In the genomic region with DNA sequence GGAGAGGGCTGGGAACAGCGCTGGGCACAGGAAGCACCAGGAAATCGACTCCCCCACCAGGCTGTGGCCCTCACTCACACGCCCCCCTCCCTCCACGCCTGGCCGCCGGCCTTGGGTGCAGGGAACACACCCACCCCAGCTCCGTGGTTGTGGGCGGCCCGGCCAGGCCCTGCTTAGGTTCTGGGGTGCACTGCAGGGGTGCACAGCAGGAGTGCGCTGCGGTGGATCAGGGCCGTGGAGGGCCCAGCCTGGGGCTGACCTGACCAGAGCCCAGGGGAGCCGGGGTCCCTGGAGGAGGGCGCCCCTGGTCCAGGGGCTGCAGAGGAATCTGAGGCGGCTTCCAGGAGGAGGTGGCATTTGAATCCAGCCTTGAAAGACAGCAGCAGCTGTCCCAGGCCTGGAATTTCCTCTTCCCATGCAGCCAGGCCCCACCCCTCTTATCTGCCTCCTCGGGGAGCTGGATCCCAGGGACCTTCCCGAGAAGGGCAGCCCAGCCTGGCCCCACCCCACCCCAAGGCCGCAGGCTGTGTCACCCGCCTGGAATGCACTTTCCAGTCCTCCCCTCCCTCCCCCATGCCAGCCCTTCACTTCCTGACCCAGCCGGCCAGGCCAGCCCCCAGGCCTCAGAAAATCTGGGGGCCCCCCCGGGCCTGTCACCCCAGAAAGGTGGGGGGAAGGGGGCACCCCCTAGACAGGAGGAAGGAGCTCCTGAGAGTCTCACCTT, we compare ENCODE assay signal across 2 cellular contexts.
A peak's percentile ranks its signal among the peaks of the same experiment; 100 is the strongest.
TF ChIP-seq lines count a peak whose summit lies in the region.

No MANE protein-coding gene starts in this region.

TF ChIP-seq in IMR-90, 13 proteins besides CTCF, POLR2A, EP300 and RAD21:
- TF ChIP-seq NFE2L2 (IDR thresholded peaks at IDR 0.05; ENCODE audit: low read depth, low read length) (no peak), MAFK (IDR thresholded peaks at IDR 0.05; ENCODE audit: low read depth, low read length) (no peak), CHD1 (IDR thresholded peaks at IDR 0.05; ENCODE audit: low read depth, low read length) (no peak), RFX5 (IDR thresholded peaks at IDR 0.05; ENCODE audit: low read depth, low read length) (no peak), RCOR1 (IDR thresholded peaks at IDR 0.05; ENCODE audit: insufficient replicate concordance, low read length) (no peak), MAZ (IDR thresholded peaks at IDR 0.05; ENCODE audit: borderline replicate concordance, low read depth, low read length) (peak; percentile 91), FOS (IDR thresholded peaks at IDR 0.05; ENCODE audit: low read depth, low read length) (peak; percentile 48), BHLHE40 (IDR thresholded peaks at IDR 0.05; ENCODE audit: low read depth, low read length) (no peak), MXI1 (IDR thresholded peaks at IDR 0.05; ENCODE audit: borderline replicate concordance, low read depth, low read length) (no peak), SMC3 (IDR thresholded peaks at IDR 0.05; ENCODE audit: low read depth, low read length) (no peak)
- TF ChIP-seq, protein P1, sequence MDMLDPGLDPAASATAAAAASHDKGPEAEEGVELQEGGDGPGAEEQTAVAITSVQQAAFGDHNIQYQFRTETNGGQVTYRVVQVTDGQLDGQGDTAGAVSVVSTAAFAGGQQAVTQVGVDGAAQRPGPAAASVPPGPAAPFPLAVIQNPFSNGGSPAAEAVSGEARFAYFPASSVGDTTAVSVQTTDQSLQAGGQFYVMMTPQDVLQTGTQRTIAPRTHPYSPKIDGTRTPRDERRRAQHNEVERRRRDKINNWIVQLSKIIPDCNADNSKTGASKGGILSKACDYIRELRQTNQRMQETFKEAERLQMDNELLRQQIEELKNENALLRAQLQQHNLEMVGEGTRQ (IDR thresholded peaks at IDR 0.05; ENCODE audit: low read depth, low read length) = no peak
TF ChIP-seq in IMR-90: peak in this region for 2.

TF ChIP-seq in HepG2, 621 proteins besides CTCF, POLR2A, EP300 and RAD21 (continues in another document):
- TF ChIP-seq PHB2 (IDR thresholded peaks at IDR 0.05; ENCODE audit: partially characterized antibody) = no peak
- no peak for TF ChIP-seq MEIS1 (CRISPR knock-in tag; IDR thresholded peaks at IDR 0.05; ENCODE audit: borderline replicate concordance)
- no peak for TF ChIP-seq ZNF30 (CRISPR knock-in tag; IDR thresholded peaks at IDR 0.05)
- TF ChIP-seq ZNF781 (CRISPR knock-in tag; IDR thresholded peaks at IDR 0.05; ENCODE audit: borderline replicate concordance, not compliant biosample characterization) = no peak
- TF ChIP-seq, protein P2, sequence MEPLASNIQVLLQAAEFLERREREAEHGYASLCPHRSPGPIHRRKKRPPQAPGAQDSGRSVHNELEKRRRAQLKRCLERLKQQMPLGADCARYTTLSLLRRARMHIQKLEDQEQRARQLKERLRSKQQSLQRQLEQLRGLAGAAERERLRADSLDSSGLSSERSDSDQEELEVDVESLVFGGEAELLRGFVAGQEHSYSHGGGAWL (CRISPR knock-in tag; IDR thresholded peaks at IDR 0.05) = 0 out of 2 replicates have a peak, but pooled peaks have one; percentile 2
- TF ChIP-seq ZNF263 (CRISPR knock-in tag; IDR thresholded peaks at IDR 0.05) = peak; percentile 58; the same call in 1 of the 2 replicates
- TF ChIP-seq MBD4 (IDR thresholded peaks at IDR 0.05; ENCODE audit: borderline replicate concordance, low read length) = no peak
- TF ChIP-seq RCOR2 (CRISPR knock-in tag; IDR thresholded peaks at IDR 0.05) = no peak
- no peak for TF ChIP-seq ZNF709 (CRISPR knock-in tag; IDR thresholded peaks at IDR 0.05)
- no peak for TF ChIP-seq KAT8 (CRISPR knock-in tag; IDR thresholded peaks at IDR 0.05)
- no peak for TF ChIP-seq TCF7 (IDR thresholded peaks at IDR 0.05; ENCODE audit: low read depth)
- peak; percentile 39; the same call in 1 of the 2 replicates for TF ChIP-seq DPF2 (CRISPR knock-in tag; IDR thresholded peaks at IDR 0.05; ENCODE audit: borderline replicate concordance, low read depth)
- TF ChIP-seq NFYC (CRISPR knock-in tag; IDR thresholded peaks at IDR 0.05) = no peak
- no peak for TF ChIP-seq SIX4 (CRISPR knock-in tag; IDR thresholded peaks at IDR 0.05)
- no peak for TF ChIP-seq POLR2AphosphoS2 (IDR thresholded peaks at IDR 0.05; ENCODE audit: low read depth, low read length)
- TF ChIP-seq ZFAT (CRISPR knock-in tag; conservative IDR thresholded peaks at IDR 0.05) = no peak
- TF ChIP-seq IKZF4 (CRISPR knock-in tag; IDR thresholded peaks at IDR 0.05; ENCODE audit: borderline replicate concordance, low read depth, not compliant biosample characterization) = no peak
- TF ChIP-seq, protein P3, sequence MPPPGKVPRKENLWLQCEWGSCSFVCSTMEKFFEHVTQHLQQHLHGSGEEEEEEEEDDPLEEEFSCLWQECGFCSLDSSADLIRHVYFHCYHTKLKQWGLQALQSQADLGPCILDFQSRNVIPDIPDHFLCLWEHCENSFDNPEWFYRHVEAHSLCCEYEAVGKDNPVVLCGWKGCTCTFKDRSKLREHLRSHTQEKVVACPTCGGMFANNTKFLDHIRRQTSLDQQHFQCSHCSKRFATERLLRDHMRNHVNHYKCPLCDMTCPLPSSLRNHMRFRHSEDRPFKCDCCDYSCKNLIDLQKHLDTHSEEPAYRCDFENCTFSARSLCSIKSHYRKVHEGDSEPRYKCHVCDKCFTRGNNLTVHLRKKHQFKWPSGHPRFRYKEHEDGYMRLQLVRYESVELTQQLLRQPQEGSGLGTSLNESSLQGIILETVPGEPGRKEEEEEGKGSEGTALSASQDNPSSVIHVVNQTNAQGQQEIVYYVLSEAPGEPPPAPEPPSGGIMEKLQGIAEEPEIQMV (CRISPR knock-in tag; IDR thresholded peaks at IDR 0.05; ENCODE audit: low read depth) = no peak
- peak; percentile 46; the same call in 1 of the 2 replicates for TF ChIP-seq RXRB (CRISPR knock-in tag; IDR thresholded peaks at IDR 0.05; ENCODE audit: borderline replicate concordance)
- TF ChIP-seq PTBP1 (IDR thresholded peaks at IDR 0.05; ENCODE audit: low read depth, low read length, poor library complexity, severe bottlenecking) = no peak
- no peak for TF ChIP-seq ZNF296 (CRISPR knock-in tag; conservative IDR thresholded peaks at IDR 0.05)
- TF ChIP-seq ZNF703 (CRISPR knock-in tag; IDR thresholded peaks at IDR 0.05; ENCODE audit: borderline replicate concordance) = no peak
- TF ChIP-seq, protein P4, sequence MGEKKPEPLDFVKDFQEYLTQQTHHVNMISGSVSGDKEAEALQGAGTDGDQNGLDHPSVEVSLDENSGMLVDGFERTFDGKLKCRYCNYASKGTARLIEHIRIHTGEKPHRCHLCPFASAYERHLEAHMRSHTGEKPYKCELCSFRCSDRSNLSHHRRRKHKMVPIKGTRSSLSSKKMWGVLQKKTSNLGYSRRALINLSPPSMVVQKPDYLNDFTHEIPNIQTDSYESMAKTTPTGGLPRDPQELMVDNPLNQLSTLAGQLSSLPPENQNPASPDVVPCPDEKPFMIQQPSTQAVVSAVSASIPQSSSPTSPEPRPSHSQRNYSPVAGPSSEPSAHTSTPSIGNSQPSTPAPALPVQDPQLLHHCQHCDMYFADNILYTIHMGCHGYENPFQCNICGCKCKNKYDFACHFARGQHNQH (CRISPR knock-in tag; IDR thresholded peaks at IDR 0.05) = no peak
- TF ChIP-seq, protein P5, sequence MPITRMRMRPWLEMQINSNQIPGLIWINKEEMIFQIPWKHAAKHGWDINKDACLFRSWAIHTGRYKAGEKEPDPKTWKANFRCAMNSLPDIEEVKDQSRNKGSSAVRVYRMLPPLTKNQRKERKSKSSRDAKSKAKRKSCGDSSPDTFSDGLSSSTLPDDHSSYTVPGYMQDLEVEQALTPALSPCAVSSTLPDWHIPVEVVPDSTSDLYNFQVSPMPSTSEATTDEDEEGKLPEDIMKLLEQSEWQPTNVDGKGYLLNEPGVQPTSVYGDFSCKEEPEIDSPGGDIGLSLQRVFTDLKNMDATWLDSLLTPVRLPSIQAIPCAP (CRISPR knock-in tag; IDR thresholded peaks at IDR 0.05; ENCODE audit: low read depth) = no peak
- TF ChIP-seq, protein P6, sequence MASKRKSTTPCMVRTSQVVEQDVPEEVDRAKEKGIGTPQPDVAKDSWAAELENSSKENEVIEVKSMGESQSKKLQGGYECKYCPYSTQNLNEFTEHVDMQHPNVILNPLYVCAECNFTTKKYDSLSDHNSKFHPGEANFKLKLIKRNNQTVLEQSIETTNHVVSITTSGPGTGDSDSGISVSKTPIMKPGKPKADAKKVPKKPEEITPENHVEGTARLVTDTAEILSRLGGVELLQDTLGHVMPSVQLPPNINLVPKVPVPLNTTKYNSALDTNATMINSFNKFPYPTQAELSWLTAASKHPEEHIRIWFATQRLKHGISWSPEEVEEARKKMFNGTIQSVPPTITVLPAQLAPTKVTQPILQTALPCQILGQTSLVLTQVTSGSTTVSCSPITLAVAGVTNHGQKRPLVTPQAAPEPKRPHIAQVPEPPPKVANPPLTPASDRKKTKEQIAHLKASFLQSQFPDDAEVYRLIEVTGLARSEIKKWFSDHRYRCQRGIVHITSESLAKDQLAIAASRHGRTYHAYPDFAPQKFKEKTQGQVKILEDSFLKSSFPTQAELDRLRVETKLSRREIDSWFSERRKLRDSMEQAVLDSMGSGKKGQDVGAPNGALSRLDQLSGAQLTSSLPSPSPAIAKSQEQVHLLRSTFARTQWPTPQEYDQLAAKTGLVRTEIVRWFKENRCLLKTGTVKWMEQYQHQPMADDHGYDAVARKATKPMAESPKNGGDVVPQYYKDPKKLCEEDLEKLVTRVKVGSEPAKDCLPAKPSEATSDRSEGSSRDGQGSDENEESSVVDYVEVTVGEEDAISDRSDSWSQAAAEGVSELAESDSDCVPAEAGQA (IDR thresholded peaks at IDR 0.05; ENCODE audit: low read depth) = no peak
- TF ChIP-seq, protein P6 (CRISPR knock-in tag; IDR thresholded peaks at IDR 0.05; ENCODE audit: borderline replicate concordance) = no peak
- TF ChIP-seq HCFC1 (IDR thresholded peaks at IDR 0.05; ENCODE audit: low read depth, low read length) = no peak
- TF ChIP-seq, protein P7, sequence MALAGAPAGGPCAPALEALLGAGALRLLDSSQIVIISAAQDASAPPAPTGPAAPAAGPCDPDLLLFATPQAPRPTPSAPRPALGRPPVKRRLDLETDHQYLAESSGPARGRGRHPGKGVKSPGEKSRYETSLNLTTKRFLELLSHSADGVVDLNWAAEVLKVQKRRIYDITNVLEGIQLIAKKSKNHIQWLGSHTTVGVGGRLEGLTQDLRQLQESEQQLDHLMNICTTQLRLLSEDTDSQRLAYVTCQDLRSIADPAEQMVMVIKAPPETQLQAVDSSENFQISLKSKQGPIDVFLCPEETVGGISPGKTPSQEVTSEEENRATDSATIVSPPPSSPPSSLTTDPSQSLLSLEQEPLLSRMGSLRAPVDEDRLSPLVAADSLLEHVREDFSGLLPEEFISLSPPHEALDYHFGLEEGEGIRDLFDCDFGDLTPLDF (CRISPR knock-in tag; IDR thresholded peaks at IDR 0.05) = no peak
- TF ChIP-seq ZBTB3 (CRISPR knock-in tag; IDR thresholded peaks at IDR 0.05; ENCODE audit: borderline replicate concordance, low read depth) = no peak
- TF ChIP-seq, protein P8, sequence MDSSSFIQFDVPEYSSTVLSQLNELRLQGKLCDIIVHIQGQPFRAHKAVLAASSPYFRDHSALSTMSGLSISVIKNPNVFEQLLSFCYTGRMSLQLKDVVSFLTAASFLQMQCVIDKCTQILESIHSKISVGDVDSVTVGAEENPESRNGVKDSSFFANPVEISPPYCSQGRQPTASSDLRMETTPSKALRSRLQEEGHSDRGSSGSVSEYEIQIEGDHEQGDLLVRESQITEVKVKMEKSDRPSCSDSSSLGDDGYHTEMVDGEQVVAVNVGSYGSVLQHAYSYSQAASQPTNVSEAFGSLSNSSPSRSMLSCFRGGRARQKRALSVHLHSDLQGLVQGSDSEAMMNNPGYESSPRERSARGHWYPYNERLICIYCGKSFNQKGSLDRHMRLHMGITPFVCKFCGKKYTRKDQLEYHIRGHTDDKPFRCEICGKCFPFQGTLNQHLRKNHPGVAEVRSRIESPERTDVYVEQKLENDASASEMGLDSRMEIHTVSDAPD (CRISPR knock-in tag; IDR thresholded peaks at IDR 0.05) = no peak
- TF ChIP-seq ZNF207 (IDR thresholded peaks at IDR 0.05; ENCODE audit: borderline replicate concordance) = no peak
- TF ChIP-seq FOXC1 (CRISPR knock-in tag; IDR thresholded peaks at IDR 0.05; ENCODE audit: borderline replicate concordance) = no peak
- TF ChIP-seq FOSL2 (CRISPR knock-in tag; IDR thresholded peaks at IDR 0.05) = peak; percentile 93
- no peak for TF ChIP-seq ZBTB21 (CRISPR knock-in tag; IDR thresholded peaks at IDR 0.05)
- TF ChIP-seq, protein P9, sequence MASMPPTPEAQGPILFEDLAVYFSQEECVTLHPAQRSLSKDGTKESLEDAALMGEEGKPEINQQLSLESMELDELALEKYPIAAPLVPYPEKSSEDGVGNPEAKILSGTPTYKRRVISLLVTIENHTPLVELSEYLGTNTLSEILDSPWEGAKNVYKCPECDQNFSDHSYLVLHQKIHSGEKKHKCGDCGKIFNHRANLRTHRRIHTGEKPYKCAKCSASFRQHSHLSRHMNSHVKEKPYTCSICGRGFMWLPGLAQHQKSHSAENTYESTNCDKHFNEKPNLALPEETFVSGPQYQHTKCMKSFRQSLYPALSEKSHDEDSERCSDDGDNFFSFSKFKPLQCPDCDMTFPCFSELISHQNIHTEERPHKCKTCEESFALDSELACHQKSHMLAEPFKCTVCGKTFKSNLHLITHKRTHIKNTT (CRISPR knock-in tag; IDR thresholded peaks at IDR 0.05) = no peak
- TF ChIP-seq, protein P10, sequence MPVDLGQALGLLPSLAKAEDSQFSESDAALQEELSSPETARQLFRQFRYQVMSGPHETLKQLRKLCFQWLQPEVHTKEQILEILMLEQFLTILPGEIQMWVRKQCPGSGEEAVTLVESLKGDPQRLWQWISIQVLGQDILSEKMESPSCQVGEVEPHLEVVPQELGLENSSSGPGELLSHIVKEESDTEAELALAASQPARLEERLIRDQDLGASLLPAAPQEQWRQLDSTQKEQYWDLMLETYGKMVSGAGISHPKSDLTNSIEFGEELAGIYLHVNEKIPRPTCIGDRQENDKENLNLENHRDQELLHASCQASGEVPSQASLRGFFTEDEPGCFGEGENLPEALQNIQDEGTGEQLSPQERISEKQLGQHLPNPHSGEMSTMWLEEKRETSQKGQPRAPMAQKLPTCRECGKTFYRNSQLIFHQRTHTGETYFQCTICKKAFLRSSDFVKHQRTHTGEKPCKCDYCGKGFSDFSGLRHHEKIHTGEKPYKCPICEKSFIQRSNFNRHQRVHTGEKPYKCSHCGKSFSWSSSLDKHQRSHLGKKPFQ (CRISPR knock-in tag; IDR thresholded peaks at IDR 0.05; ENCODE audit: insufficient replicate concordance) = no peak
- TF ChIP-seq ZNF569 (CRISPR knock-in tag; IDR thresholded peaks at IDR 0.05; ENCODE audit: borderline replicate concordance) = no peak
